Comparison of ENCODE assay signal across 28 cellular contexts in genomic region chr15:97718509-97718908, GRCh38.
"Had no signal": no experiment of that assay in that cellular context is flagged by ENCODE, and none has a peak within 500 bp of the region (broad histone marks: within the 10 kb centered on the region; RNA-seq: fewer than 3 reads in every experiment).

No MANE protein-coding gene starts in this region.

- H3K9me3 ChIP-seq: ovary, psoas muscle, right lobe of liver, thoracic aorta, thyroid gland, upper lobe of right lung, uterus had no signal

- H3K36me3 Mint-ChIP-seq: neural progenitor cell; stimulated activated effector memory CD8-positive, alpha-beta T cell treated with anti-CD3 and anti-CD28 coated beads, Interleukin-12 subunit alpha, Interleukin-12 subunit beta, amount 100 ng/mL, for 72 hours; stimulated activated naive B cell treated with anti-CD40 and anti-IgM and Interleukin-4, amounts not matched to agents 10 μg/mL and 1 μg/mL and 100 μg/mL, for 72 hours; type B pancreatic cell had no signal

- H3K4me1 ChIP-seq: neural progenitor cell, parathyroid adenoma, psoas muscle, right lobe of liver, sigmoid colon, stomach, thyroid gland, tibial nerve, upper lobe of right lung, uterus had no signal

- H3K79me2 ChIP-seq: parathyroid adenoma had no signal

- H2AFZ ChIP-seq: neural progenitor cell, parathyroid adenoma had no signal

- H3K27me3 Mint-ChIP-seq: stimulated activated naive B cell treated with anti-CD40 and anti-IgM and Interleukin-4, amounts not matched to agents 10 μg/mL and 1 μg/mL and 100 μg/mL, for 72 hours; stimulated activated naive CD8-positive, alpha-beta T cell treated with anti-CD3 and anti-CD28 coated beads, Interleukin-15, Interleukin-2, amounts not matched to agents 100 ng/mL and 50 ng/mL, for 24 hours; type B pancreatic cell had no signal

- H3K4me2 ChIP-seq: neural progenitor cell had no signal

- H3K9ac ChIP-seq: neural progenitor cell, parathyroid adenoma had no signal

- H3K36me3 ChIP-seq: neural progenitor cell, ovary, right lobe of liver, sigmoid colon, stomach, thoracic aorta, thyroid gland, tibial nerve, upper lobe of right lung, uterus had no signal

- H3K27ac Mint-ChIP-seq: natural killer cell; nephron; neural progenitor cell; progenitor cell of endocrine pancreas; stimulated activated effector memory CD8-positive, alpha-beta T cell treated with anti-CD3 and anti-CD28 coated beads, Interleukin-12 subunit alpha, Interleukin-12 subunit beta, amount 100 ng/mL, for 72 hours; stimulated activated naive B cell treated with anti-CD40 and anti-IgM and Interleukin-4, amounts not matched to agents 10 μg/mL and 1 μg/mL and 100 μg/mL, for 72 hours; stimulated activated naive CD8-positive, alpha-beta T cell treated with anti-CD3 and anti-CD28 coated beads, Interleukin-15, Interleukin-2, amounts not matched to agents 100 ng/mL and 50 ng/mL, for 24 hours; type B pancreatic cell had no signal

- H3K4me1 Mint-ChIP-seq: natural killer cell; nephron; neural progenitor cell; stimulated activated effector memory CD8-positive, alpha-beta T cell treated with anti-CD3 and anti-CD28 coated beads, Interleukin-12 subunit alpha, Interleukin-12 subunit beta, amount 100 ng/mL, for 72 hours; stimulated activated naive B cell treated with anti-CD40 and anti-IgM and Interleukin-4, amounts not matched to agents 10 μg/mL and 1 μg/mL and 100 μg/mL, for 72 hours had no signal

- ATAC-seq: natural killer cell; psoas muscle; right cardiac atrium; right lobe of liver; stimulated activated effector memory CD8-positive, alpha-beta T cell treated with anti-CD3 and anti-CD28 coated beads, Interleukin-12 subunit alpha, Interleukin-12 subunit beta, amount 100 ng/mL, for 72 hours; stimulated activated naive B cell treated with anti-CD40 and anti-IgM and Interleukin-4, amounts not matched to agents 10 μg/mL and 1 μg/mL and 100 μg/mL, for 72 hours; upper lobe of right lung had no signal

- H3K27me3 ChIP-seq: neural progenitor cell, right lobe of liver, sigmoid colon, stomach, thyroid gland, tibial nerve, upper lobe of right lung, uterus had no signal

- H3K27ac ChIP-seq: neural progenitor cell, ovary, parathyroid adenoma, psoas muscle, right lobe of liver, sigmoid colon, stomach, thoracic aorta, thyroid gland, tibial nerve, upper lobe of right lung, uterus had no signal

- H3K4me3 ChIP-seq: neural progenitor cell, ovary, psoas muscle, right lobe of liver, sigmoid colon, stomach, thoracic aorta, thyroid gland, tibial nerve, upper lobe of right lung, uterus had no signal

- DNase-seq: natural killer cell; occipital lobe; ovary; posterior cingulate gyrus; psoas muscle; right cardiac atrium; right lobe of liver; sigmoid colon; small intestine; stimulated activated CD4-positive, alpha-beta T cell treated with anti-CD3 and anti-CD28 coated beads, Interleukin-15, amount 100 ng/mL, for 24 hours; stimulated activated CD4-positive, alpha-beta T cell treated with anti-CD3 and anti-CD28 coated beads, Interleukin-2, amount 100 ng/mL, for 24 hours; stimulated activated CD4-positive, alpha-beta T cell treated with anti-CD3 and anti-CD28 coated beads, Interleukin-2, amount 100 ng/mL, for 48 hours; stimulated activated CD4-positive, alpha-beta T cell treated with anti-CD3 and anti-CD28 coated beads, Interleukin-4, amount 100 ng/mL, for 24 hours; stimulated activated naive B cell treated with anti-CD40 and anti-IgM and Interleukin-4, amounts not matched to agents 10 μg/mL and 1 μg/mL and 100 μg/mL, for 72 hours; stimulated activated naive CD4-positive, alpha-beta T cell treated with Interleukin-2 at 50 U/mL for 16 hours; stomach; thyroid gland; upper lobe of right lung; uterus had no signal

- H3K4me3 Mint-ChIP-seq: natural killer cell; nephron; neural progenitor cell; stimulated activated effector memory CD8-positive, alpha-beta T cell treated with anti-CD3 and anti-CD28 coated beads, Interleukin-12 subunit alpha, Interleukin-12 subunit beta, amount 100 ng/mL, for 72 hours; stimulated activated naive B cell treated with anti-CD40 and anti-IgM and Interleukin-4, amounts not matched to agents 10 μg/mL and 1 μg/mL and 100 μg/mL, for 72 hours; stimulated activated naive CD8-positive, alpha-beta T cell treated with anti-CD3 and anti-CD28 coated beads, Interleukin-15, Interleukin-2, amounts not matched to agents 100 ng/mL and 50 ng/mL, for 24 hours; type B pancreatic cell had no signal
